In the genomic region with DNA sequence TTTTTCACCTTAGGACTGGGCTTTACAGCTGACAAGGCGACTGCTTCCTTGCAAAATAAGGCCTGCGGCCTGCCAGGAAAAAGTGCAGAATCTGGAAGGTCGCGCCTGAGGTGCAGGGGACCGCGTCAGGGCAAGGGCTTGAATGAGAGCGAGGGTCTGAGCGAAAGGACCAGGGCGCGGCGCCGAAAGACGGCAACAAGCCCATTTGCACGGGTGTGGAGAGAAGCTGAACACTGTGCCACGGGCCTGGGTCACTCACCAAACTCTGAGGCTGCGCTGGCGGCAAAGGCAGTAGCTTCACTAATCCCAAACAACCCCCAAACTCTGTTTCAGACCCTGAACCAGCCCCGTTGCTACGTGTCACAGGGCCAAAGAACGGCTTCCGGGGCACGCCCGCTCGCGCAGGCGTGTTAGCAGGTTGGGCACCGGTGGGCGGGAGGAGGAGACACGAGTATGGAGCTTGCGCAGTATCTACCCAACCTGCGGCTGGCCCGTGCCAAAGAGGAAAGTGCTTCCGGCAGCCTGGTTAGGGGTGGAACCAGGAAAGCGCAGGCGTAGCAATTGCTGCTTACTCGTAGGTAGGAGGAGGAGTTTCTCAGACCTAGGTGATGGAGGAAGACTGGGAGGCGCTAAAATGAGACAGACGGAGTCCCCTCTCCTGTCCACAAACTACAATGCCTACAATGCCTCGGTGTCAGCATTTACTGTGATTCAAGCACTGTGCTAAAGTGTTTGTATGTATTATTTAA, we compare ENCODE assay signal across 8 cellular contexts. TPM values are rescaled to one million over a fixed set of nuclear protein-coding genes. Genes with fewer than 3 reads are reported as not detected.
DNase-seq lines count a peak whose midpoint lies in the region; ATAC-seq and TF ChIP-seq lines count a peak whose summit lies in the region.

A gene (plus strand): TSS at position 598 of the 749 bp plus-strand sequence.
A gene (minus strand): TSS at position 384 of the 749 bp plus-strand sequence. CDS start 704 bp downstream, outside the sequence.

- H3K4me3 ChIP-seq in HFF-Myc (replicated peaks; ENCODE audit: low read depth, low read length) (peak within 1 kb of the TSS; percentile 87), SJSA1 (peak within 1 kb of the TSS; percentile 69), gastroesophageal sphincter (peak within 1 kb of the TSS; percentile 53 to 85), neuronal stem cell (ENCODE audit: low read length in 2 of 2) (peak within 1 kb of the TSS; percentile 73 to 97), subcutaneous abdominal adipose tissue (ENCODE audit: low read depth in 1 of 5, low read length in 5 of 5) (peak within 1 kb of the TSS; percentile 90 to 98 (median 96))

- H2BK5ac ChIP-seq in neuronal stem cell (ENCODE audit: low read length), result peak within 1 kb of the TSS; percentile 43

- H3K4me1 ChIP-seq in SJSA1 (replicated peaks), result peaks cover 17% of the 10 kb centered on the region
- H3K4me1 ChIP-seq in gastroesophageal sphincter, result peaks cover 0 to 51% (median 7%) of the 10 kb centered on the region in 3 donors
- peaks cover 2 to 5% of the 10 kb centered on the region in 2 donors for H3K4me1 ChIP-seq in neuronal stem cell (ENCODE audit: control insufficient read depth in 2 of 2, insufficient read depth in 1 of 2, low read depth in 1 of 2, low read length in 2 of 2)
- peaks cover 2 to 29% (median 28%) of the 10 kb centered on the region in 5 donors for H3K4me1 ChIP-seq in subcutaneous abdominal adipose tissue (ENCODE audit: control insufficient read depth in 5 of 5, insufficient read depth in 5 of 5, low read length in 5 of 5)

- no peak within 1 kb of the TSS for H3K14ac ChIP-seq in neuronal stem cell (ENCODE audit: low read length)

- no peaks in the 10 kb centered on the region for H3K27me3 ChIP-seq in SJSA1 (replicated peaks)
- H3K27me3 ChIP-seq in gastroesophageal sphincter, result peaks cover 6% of the 10 kb centered on the region
- H3K27me3 ChIP-seq in neuronal stem cell (ENCODE audit: control insufficient read depth in 3 of 3, insufficient read depth in 3 of 3, low read depth in 1 of 3, low read length in 3 of 3), result no peaks in the 10 kb centered on the region
- peaks cover 0 to 6% (median 0%) of the 10 kb centered on the region in 5 donors for H3K27me3 ChIP-seq in subcutaneous abdominal adipose tissue (ENCODE audit: control insufficient read depth in 5 of 5, insufficient read depth in 4 of 5, low read length in 5 of 5)

- intact Hi-C loops in activated naive CD4-positive, alpha-beta T cell treated with anti-CD3 and anti-CD28 coated beads for 36 hours (cut with micrococcal nuclease), result loop anchor here (1.0 to 2.0 kb wide), 4 partner anchors 22 to 1400 kb away; a partner anchor contains a TSS

- peak within 1 kb of the TSS; percentile 63 for H2AK5ac ChIP-seq in neuronal stem cell (ENCODE audit: low read depth, low read length)

- no peaks in the 10 kb centered on the region for H3K79me1 ChIP-seq in neuronal stem cell (ENCODE audit: low read depth, low read length)

- no peak within 1 kb of the TSS for H3K4ac ChIP-seq in neuronal stem cell (ENCODE audit: low read length)

- H3K4me2 ChIP-seq in neuronal stem cell (ENCODE audit: insufficient read depth, low read length, poor library complexity, severe bottlenecking), result peak within 1 kb of the TSS; percentile 59

- no peaks in the 10 kb centered on the region for H3K9me3 Mint-ChIP-seq in activated naive CD4-positive, alpha-beta T cell treated with anti-CD3 and anti-CD28 coated beads for 36 hours

- H3K4me1 Mint-ChIP-seq in activated naive CD4-positive, alpha-beta T cell treated with anti-CD3 and anti-CD28 coated beads for 36 hours (ENCODE audit: low read depth), result peaks cover 39% of the 10 kb centered on the region

- H2BK12ac ChIP-seq in neuronal stem cell (ENCODE audit: low read length), result no peak within 1 kb of the TSS

- no peak for TF ChIP-seq EP300 in gastroesophageal sphincter (IDR thresholded peaks at IDR 0.05)

- H3K27me3 Mint-ChIP-seq in activated naive CD4-positive, alpha-beta T cell treated with anti-CD3 and anti-CD28 coated beads for 36 hours (ENCODE audit: low read depth), result no peaks in the 10 kb centered on the region

- TF ChIP-seq POLR2A in gastroesophageal sphincter (IDR thresholded peaks at IDR 0.05), result peak; percentile 33 to 35

- H3K4me3 Mint-ChIP-seq in activated naive CD4-positive, alpha-beta T cell treated with anti-CD3 and anti-CD28 coated beads for 36 hours, result peak within 1 kb of the TSS; percentile 91

- TF ChIP-seq CTCF in HFF-Myc (IDR thresholded peaks at IDR 0.05; ENCODE audit: low read depth, low read length, missing control alignments), result no peak
- no peak for TF ChIP-seq CTCF in gastroesophageal sphincter (IDR thresholded peaks at IDR 0.05)

- peak within 1 kb of the TSS; percentile 79 for H3K18ac ChIP-seq in neuronal stem cell (ENCODE audit: low read length)

- H3K36me3 Mint-ChIP-seq in activated naive CD4-positive, alpha-beta T cell treated with anti-CD3 and anti-CD28 coated beads for 36 hours (ENCODE audit: low read depth), result peaks cover 8% of the 10 kb centered on the region

- H3K36me3 ChIP-seq in SJSA1 (peaks cover 43% of the 10 kb centered on the region), gastroesophageal sphincter (peaks cover 0 to 29% of the 10 kb centered on the region in 2 donors), neuronal stem cell (replicated peaks in 1 of 2; ENCODE audit: control insufficient read depth in 2 of 2, insufficient read depth in 2 of 2, low read length in 2 of 2) (peaks cover 0 to 34% of the 10 kb centered on the region in 2 donors), subcutaneous abdominal adipose tissue (ENCODE audit: control insufficient read depth in 5 of 5, insufficient read depth in 5 of 5, low read length in 5 of 5) (peaks cover 2 to 11% (median 4%) of the 10 kb centered on the region in 5 donors)

- peak within 1 kb of the TSS; percentile 70 for H3K23ac ChIP-seq in neuronal stem cell (ENCODE audit: low read depth, low read length, poor library complexity)

- ATAC-seq in gastroesophageal sphincter, result peak; percentile 99

- CTCF ChIA-PET in activated naive CD4-positive, alpha-beta T cell treated with anti-CD3 and anti-CD28 coated beads for 36 hours (lab: Charles Lee), result interaction anchor here (0.8 to 4.8 kb wide), 4 partner anchors 10 to 1168 kb away, joined by 3 to 40 read pairs (median 6); no protein-coding TSS in a partner anchor

- 0 to 3% methylated on average over 4 to 15 of the region's 39 CpGs for WGBS in gastroesophageal sphincter (ENCODE audit: low coverage in 1 of 2), 2 donors
- no CpG with 5 or more reads among the region's 39 CpGs for WGBS in neuronal stem cell (ENCODE audit: extremely low coverage in 2 of 2, insufficient read length in 2 of 2, insufficient replicate concordance in 1 of 2), 2 donors

- H2BK120ac ChIP-seq in neuronal stem cell (ENCODE audit: low read depth, low read length), result no peak within 1 kb of the TSS

- peak within 1 kb of the TSS; percentile 91 for H3K9ac ChIP-seq in neuronal stem cell (ENCODE audit: low read depth, low read length, poor library complexity)
- peak within 1 kb of the TSS; percentile 49 to 98 (median 95) for H3K9ac ChIP-seq in subcutaneous abdominal adipose tissue (ENCODE audit: low read length in 5 of 5)

- peak within 1 kb of the TSS; percentile 89 for H2AFZ ChIP-seq in neuronal stem cell (ENCODE audit: low read length)

- DNase-seq in GM04503 (ENCODE audit: low read depth), result peak; percentile 79
- DNase-seq in HFF-Myc (ENCODE audit: extremely low read depth, low read depth), result peak; percentile 87
- peak; percentile 96 for DNase-seq in MV-4-11 (lab: John Stamatoyannopoulos, UW)
- peak; percentile 95 to 98 for DNase-seq in SJSA1 (ENCODE audit: low read depth in 1 of 2, low spot score in 2 of 2)
- DNase-seq in activated naive CD4-positive, alpha-beta T cell treated with anti-CD3 and anti-CD28 coated beads for 36 hours, result peak; percentile 98
- DNase-seq in neuronal stem cell (ENCODE audit: low spot score), result peak; percentile 89

- H3K9me3 ChIP-seq in SJSA1 (replicated peaks) (no peaks in the 10 kb centered on the region), gastroesophageal sphincter (no peaks in the 10 kb centered on the region), neuronal stem cell (replicated peaks in 1 of 2; ENCODE audit: control insufficient read depth in 2 of 2, insufficient read depth in 1 of 2, low read depth in 1 of 2, low read length in 2 of 2) (no peaks in the 10 kb centered on the region), subcutaneous abdominal adipose tissue (ENCODE audit: control insufficient read depth in 5 of 5, low read length in 5 of 5) (no peaks in the 10 kb centered on the region)

- H3K27ac ChIP-seq in SJSA1 (peak within 1 kb of the TSS; percentile 68), gastroesophageal sphincter (peak within 1 kb of the TSS; percentile 0 to 81 (median 80)), neuronal stem cell (replicated peaks; ENCODE audit: low read length) (peak within 1 kb of the TSS; percentile 54), subcutaneous abdominal adipose tissue (ENCODE audit: low read depth, low read length) (peak within 1 kb of the TSS; percentile 79)

- H4K8ac ChIP-seq in neuronal stem cell (ENCODE audit: low read depth, low read length), result no peak within 1 kb of the TSS

- no peak within 1 kb of the TSS for H2BK15ac ChIP-seq in neuronal stem cell (ENCODE audit: low read length)

- peak within 1 kb of the TSS; percentile 83 for H4K91ac ChIP-seq in neuronal stem cell (ENCODE audit: low read depth, low read length, poor library complexity)

- H3K27ac Mint-ChIP-seq in activated naive CD4-positive, alpha-beta T cell treated with anti-CD3 and anti-CD28 coated beads for 36 hours, result peak within 1 kb of the TSS; percentile 60

RNA-seq across cellular contexts. Expression of the first gene that starts in this region (rescaled TPM):
- under 0.01 and 0.08 TPM in 2 replicates for total RNA-seq in SJSA1 (2014; rRNA removed; shearing (Covaris generic))
- under 1 TPM; 0.27 to 0.29 TPM for total RNA-seq in activated naive CD4-positive, alpha-beta T cell treated with anti-CD3 and anti-CD28 coated beads for 36 hours
- total RNA-seq in gastroesophageal sphincter, result under 1 TPM in 3 of 4 donors, not detected in 1; 0.05 to 0.13 (median 0.12) TPM
- polyA plus RNA-seq in neuronal stem cell (2013, experiment 1 of 2), result 0.47 TPM
- polyA plus RNA-seq in neuronal stem cell (2013, experiment 2 of 2), result 0.47 TPM

RNA-seq across cellular contexts. Expression of the second gene that starts in this region (rescaled TPM):
- total RNA-seq in SJSA1 (2014; rRNA removed; shearing (Covaris generic)), result 117 and 121 TPM in 2 replicates
- total RNA-seq in activated naive CD4-positive, alpha-beta T cell treated with anti-CD3 and anti-CD28 coated beads for 36 hours, result 10 to 100 TPM; 31.2 to 33.3 TPM
- 10 to 100 TPM; 28.0 to 42.3 (median 34.8) TPM for total RNA-seq in gastroesophageal sphincter
- 27.9 TPM for polyA plus RNA-seq in neuronal stem cell (2013, experiment 1 of 2)
- polyA plus RNA-seq in neuronal stem cell (2013, experiment 2 of 2), result 30.6 TPM

Comparison
In these comparisons a context has a peak if more than half of its experiments do, and no peak if none do; other contexts are left out.
1. Peak in every context shown above with its lines: DNase-seq, ATAC-seq, H3K4me3 ChIP-seq and H3K27ac ChIP-seq.